Comparison of ENCODE assay signal across 8 cellular contexts in the genomic region with DNA sequence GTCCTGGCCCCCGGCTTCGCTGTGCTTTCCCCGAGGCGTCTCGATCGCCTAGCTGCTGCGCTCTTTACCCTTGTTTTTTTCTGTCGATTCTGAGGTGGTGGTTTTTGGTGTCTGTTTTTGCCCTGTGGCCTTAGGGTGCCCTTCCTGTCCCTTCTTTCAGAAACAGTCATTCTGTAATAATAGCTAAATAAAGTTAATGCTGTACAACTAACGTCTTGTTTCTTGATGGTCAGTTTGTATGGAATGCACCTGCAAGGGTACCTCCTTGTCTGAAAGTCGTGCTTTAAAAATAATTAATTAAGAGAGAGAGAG. TPM values are rescaled to one million over a fixed set of nuclear protein-coding genes. Genes with fewer than 3 reads are reported as not detected.
A peak's percentile ranks its signal among the peaks of the same experiment; 100 is the strongest.
DNase-seq lines count a peak whose midpoint lies in the region; ATAC-seq and TF ChIP-seq lines count a peak whose summit lies in the region.

No MANE protein-coding gene starts in this region.

- peak overlapping the region; percentile 96 for H3K27ac Mint-ChIP-seq in activated T-helper 1 cell treated with anti-CD3 and anti-CD28 coated beads, Interleukin-12 subunit alpha, Interleukin-12 subunit beta, Interleukin-2, Interleukin-4 antibody, amounts not matched to agents 30 ng/mL and 10 ng/mL and 1 ng/mL, durations not matched to agents 14 hours and 24 hours and 36 hours

- peak overlapping the region; percentile 84 to 95 (median 93) for H3K9ac ChIP-seq in BLaER1 treated with 17β-estradiol and CSF1 and Interleukin-3, amounts not matched to agents 10 nM and 100 nM
- peak overlapping the region; percentile 91 for H3K9ac ChIP-seq in HCT116 (ENCODE audit: low read length)

- no peak for TF ChIP-seq POLR2A in HCT116 (IDR thresholded peaks at IDR 0.05; ENCODE audit: borderline replicate concordance, extremely low read depth, insufficient read depth, insufficient read length)

- H3K27me3 Mint-ChIP-seq in activated T-helper 1 cell treated with anti-CD3 and anti-CD28 coated beads, Interleukin-12 subunit alpha, Interleukin-12 subunit beta, Interleukin-2, Interleukin-4 antibody, amounts not matched to agents 30 ng/mL and 10 ng/mL and 1 ng/mL, durations not matched to agents 14 hours and 24 hours and 36 hours (ENCODE audit: insufficient read depth), result peaks cover 6% of the 10 kb centered on the region

- peak overlapping the region; percentile 78 to 95 (median 88) for H3K4me3 ChIP-seq in BLaER1 treated with 17β-estradiol and CSF1 and Interleukin-3, amounts not matched to agents 10 nM and 100 nM
- H3K4me3 ChIP-seq in HCT116 (replicated peaks in 1 of 2; ENCODE audit: low read depth in 1 of 2, low read length in 2 of 2) (peak overlapping the region; percentile 78 to 88), upper lobe of right lung (peak overlapping the region; percentile 92)

- RAD21 ChIA-PET in HCT116 (lab: Charles Lee; ENCODE audit: low non-redundant PET in 1 of 2, low total read pairs in 2 of 2, uncharacterized antibody in 2 of 2, unreplicated experiment in 2 of 2), result no interaction called here

- H3K27me3 ChIP-seq in BLaER1 treated with 17β-estradiol and CSF1 and Interleukin-3, amounts not matched to agents 10 nM and 100 nM, result no peaks in the 10 kb centered on the region
- H3K27me3 ChIP-seq in HCT116 (ENCODE audit: insufficient read depth, low read length) (no peaks in the 10 kb centered on the region), layer of hippocampus (ENCODE audit: control insufficient read depth, insufficient read depth, low read length) (no peaks in the 10 kb centered on the region), upper lobe of right lung (no peaks in the 10 kb centered on the region)

- POLR2A ChIA-PET in HCT116 (lab: Charles Lee), result no interaction called here

- H4K20me1 ChIP-seq in BLaER1 treated with 17β-estradiol and CSF1 and Interleukin-3, amounts not matched to agents 10 nM and 100 nM, result peaks cover 14 to 54% (median 46%) of the 10 kb centered on the region in 11 experiments; a peak in 18 of 22 replicates
- H4K20me1 ChIP-seq in HCT116 (ENCODE audit: insufficient read depth), result peaks cover 11% of the 10 kb centered on the region; the same call in 1 of the 2 replicates

- CTCF ChIA-PET in HCT116 (lab: Charles Lee), result no interaction called here

- no TSS peak for BruUV-seq in HCT116 (replicated peaks; lab: Mats Ljungman, UMichigan)

- no peaks in the 10 kb centered on the region for H3K9me2 ChIP-seq in HCT116 (ENCODE audit: insufficient read depth)

- no peak overlapping the region for H2AFZ ChIP-seq in HCT116 (ENCODE audit: low read depth, low read length, poor library complexity, severe bottlenecking)

- peak overlapping the region; percentile 84 to 96 (median 91) for H3K27ac ChIP-seq in BLaER1 treated with 17β-estradiol and CSF1 and Interleukin-3, amounts not matched to agents 10 nM and 100 nM
- H3K27ac ChIP-seq in HCT116 (ENCODE audit: low read depth, low read length), result peak overlapping the region; percentile 70
- peak overlapping the region; percentile 76 for H3K27ac ChIP-seq in layer of hippocampus (ENCODE audit: low read depth, low read length)
- peak overlapping the region; percentile 91 for H3K27ac ChIP-seq in upper lobe of right lung

- no peak for TF ChIP-seq RAD21 in HCT116 (IDR thresholded peaks at IDR 0.05; ENCODE audit: low read depth)

- TF ChIP-seq CTCF in HCT116 (IDR thresholded peaks at IDR 0.05 in 2 of 3, conservative IDR thresholded peaks at IDR 0.05 in 1 of 3; ENCODE audit: borderline replicate concordance in 1 of 3, insufficient read depth in 1 of 3, low read depth in 2 of 3, low read length in 2 of 3) (no peak), upper lobe of right lung (IDR thresholded peaks at IDR 0.05) (no peak)

- peaks cover 46% of the 10 kb centered on the region for H3K4me1 Mint-ChIP-seq in activated T-helper 1 cell treated with anti-CD3 and anti-CD28 coated beads, Interleukin-12 subunit alpha, Interleukin-12 subunit beta, Interleukin-2, Interleukin-4 antibody, amounts not matched to agents 30 ng/mL and 10 ng/mL and 1 ng/mL, durations not matched to agents 14 hours and 24 hours and 36 hours (ENCODE audit: low read depth)

- no peaks in the 10 kb centered on the region for H3K9me3 Mint-ChIP-seq in activated T-helper 1 cell treated with anti-CD3 and anti-CD28 coated beads, Interleukin-12 subunit alpha, Interleukin-12 subunit beta, Interleukin-2, Interleukin-4 antibody, amounts not matched to agents 30 ng/mL and 10 ng/mL and 1 ng/mL, durations not matched to agents 14 hours and 24 hours and 36 hours

- DNase-seq in HCT116 (ENCODE audit: low read depth, low spot score) (no peak), upper lobe of right lung (no peak), COLO829 (ENCODE audit: low spot score) (no peak), NOMO-1 treated with dmso at 0.1 percent for 144 hours (lab: John Stamatoyannopoulos, UW; ENCODE audit: unreplicated experiment) (no peak), COR-L47 (lab: John Stamatoyannopoulos, UW) (no peak)
- DNase-seq in activated T-helper 1 cell treated with anti-CD3 and anti-CD28 coated beads, Interleukin-12 subunit alpha, Interleukin-12 subunit beta, Interleukin-2, Interleukin-4 antibody, amounts not matched to agents 30 ng/mL and 10 ng/mL and 1 ng/mL, durations not matched to agents 14 hours and 24 hours and 36 hours (ENCODE audit: low spot score), result no peak

- H3K9me3 ChIP-seq in BLaER1 treated with 17β-estradiol and CSF1 and Interleukin-3, amounts not matched to agents 10 nM and 100 nM (replicated peaks in 1 of 11), result no peaks in the 10 kb centered on the region
- H3K9me3 ChIP-seq in HCT116 (ENCODE audit: control insufficient read depth in 1 of 2, insufficient read depth in 1 of 2, low read depth in 1 of 2, low read length in 2 of 2), result no peaks in the 10 kb centered on the region
- H3K9me3 ChIP-seq in upper lobe of right lung, result no peaks in the 10 kb centered on the region

- ATAC-seq in HCT116 (no peak), upper lobe of right lung (no peak)

- H3K36me3 ChIP-seq in BLaER1 treated with 17β-estradiol and CSF1 and Interleukin-3, amounts not matched to agents 10 nM and 100 nM, result peaks cover 14 to 36% (median 28%) of the 10 kb centered on the region in 11 experiments; a peak in 21 of 22 replicates
- H3K36me3 ChIP-seq in HCT116 (ENCODE audit: control insufficient read depth in 1 of 2, insufficient read depth in 2 of 2, low read length in 2 of 2) (peaks cover 5 to 23% of the 10 kb centered on the region in 2 experiments), upper lobe of right lung (peaks cover 11% of the 10 kb centered on the region)

- intact Hi-C loops in HCT116 (cut with micrococcal nuclease), result no loop called here
- intact Hi-C loops in activated T-helper 1 cell treated with anti-CD3 and anti-CD28 coated beads, Interleukin-12 subunit alpha, Interleukin-12 subunit beta, Interleukin-2, Interleukin-4 antibody, amounts not matched to agents 30 ng/mL and 10 ng/mL and 1 ng/mL, durations not matched to agents 14 hours and 24 hours and 36 hours (cut with micrococcal nuclease), result loop anchor here (5.0 kb wide), 2 partner anchors 346 to 516 kb away; partner anchors contain the start of gene RASL11B
- intact Hi-C loops in upper lobe of right lung (cut with DNase I), result no loop called here

- H3K4me1 ChIP-seq in BLaER1 treated with 17β-estradiol and CSF1 and Interleukin-3, amounts not matched to agents 10 nM and 100 nM, result peaks cover 16 to 30% (median 23%) of the 10 kb centered on the region in 10 experiments
- H3K4me1 ChIP-seq in HCT116 (ENCODE audit: control insufficient read depth in 1 of 2, insufficient read depth in 2 of 2, low read length in 2 of 2), result peaks cover 6 to 16% of the 10 kb centered on the region in 2 experiments; a peak in 3 of 4 replicates
- peaks cover 17% of the 10 kb centered on the region for H3K4me1 ChIP-seq in upper lobe of right lung

- H3K4me3 Mint-ChIP-seq in activated T-helper 1 cell treated with anti-CD3 and anti-CD28 coated beads, Interleukin-12 subunit alpha, Interleukin-12 subunit beta, Interleukin-2, Interleukin-4 antibody, amounts not matched to agents 30 ng/mL and 10 ng/mL and 1 ng/mL, durations not matched to agents 14 hours and 24 hours and 36 hours, result peak overlapping the region; percentile 92

- H3K79me2 ChIP-seq in HCT116 (ENCODE audit: insufficient read depth, low read length), result peaks cover 56% of the 10 kb centered on the region

- H3K36me3 Mint-ChIP-seq in activated T-helper 1 cell treated with anti-CD3 and anti-CD28 coated beads, Interleukin-12 subunit alpha, Interleukin-12 subunit beta, Interleukin-2, Interleukin-4 antibody, amounts not matched to agents 30 ng/mL and 10 ng/mL and 1 ng/mL, durations not matched to agents 14 hours and 24 hours and 36 hours (ENCODE audit: low read depth), result peaks cover 13% of the 10 kb centered on the region

- H3K4me2 ChIP-seq in BLaER1 treated with 17β-estradiol and CSF1 and Interleukin-3, amounts not matched to agents 10 nM and 100 nM, result peak overlapping the region; percentile 76 to 93 (median 83)
- H3K4me2 ChIP-seq in HCT116 (ENCODE audit: low read length), result peak overlapping the region; percentile 88

TF ChIP-seq in HCT116, 20 proteins besides CTCF, POLR2A, EP300 and RAD21 (continues in another document):
- TF ChIP-seq, protein P1, sequence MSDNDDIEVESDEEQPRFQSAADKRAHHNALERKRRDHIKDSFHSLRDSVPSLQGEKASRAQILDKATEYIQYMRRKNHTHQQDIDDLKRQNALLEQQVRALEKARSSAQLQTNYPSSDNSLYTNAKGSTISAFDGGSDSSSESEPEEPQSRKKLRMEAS (IDR thresholded peaks at IDR 0.05), result no peak

RNA-seq across cellular contexts. Expression of gene FIP1L1, which starts 0.7 kb away (rescaled TPM):
- 63.6 TPM for total RNA-seq in HCT116 (2021; ENCODE audit: unreplicated experiment)
- 50.9 and 62.4 TPM in 2 replicates for polyA plus RNA-seq in HCT116 (2012)
- 118 and 123 TPM in 2 replicates for total RNA-seq in activated T-helper 1 cell treated with anti-CD3 and anti-CD28 coated beads, Interleukin-12 subunit alpha, Interleukin-12 subunit beta, Interleukin-2, Interleukin-4 antibody, amounts not matched to agents 30 ng/mL and 10 ng/mL and 1 ng/mL, durations not matched to agents 14 hours and 24 hours and 36 hours
- total RNA-seq in upper lobe of right lung, result 39.0 TPM

RNA-seq across cellular contexts. Expression of gene SCFD2, which starts 12.3 kb away (rescaled TPM):
- total RNA-seq in HCT116 (2021; ENCODE audit: unreplicated experiment) (13.6 TPM), upper lobe of right lung (14.3 TPM)
- 5.5 and 6.5 TPM in 2 replicates for polyA plus RNA-seq in HCT116 (2012)
- 39.4 and 40.5 TPM in 2 replicates for total RNA-seq in activated T-helper 1 cell treated with anti-CD3 and anti-CD28 coated beads, Interleukin-12 subunit alpha, Interleukin-12 subunit beta, Interleukin-2, Interleukin-4 antibody, amounts not matched to agents 30 ng/mL and 10 ng/mL and 1 ng/mL, durations not matched to agents 14 hours and 24 hours and 36 hours
